ENCODE assay signal across 9 cellular contexts in genomic region chr18:47901624-47902362, GRCh38. TPM values are rescaled to one million over a fixed set of nuclear protein-coding genes. Genes with fewer than 3 reads are reported as not detected.
DNase-seq lines count a peak whose midpoint lies in the region; ATAC-seq, FAIRE-seq and TF ChIP-seq lines count a peak whose summit lies in the region.
"Had no signal": no experiment of that assay in that cellular context is flagged by ENCODE, and none has a peak within 500 bp of the region (broad histone marks: within the 10 kb centered on the region; RNA-seq: fewer than 3 reads in every experiment).

No MANE protein-coding gene starts in this region.

- H3K27ac Mint-ChIP-seq in progenitor cell of endocrine pancreas: no peak overlapping the region
- H3K27ac Mint-ChIP-seq: brain had no signal

- TF ChIP-seq POLR2A in GM12891 (IDR thresholded peaks at IDR 0.05; ENCODE audit: low read depth, low read length): no peak

- no peaks in the 10 kb centered on the region for H3K27me3 Mint-ChIP-seq in progenitor cell of endocrine pancreas
- H3K27me3 Mint-ChIP-seq: brain had no signal

- no peak for TF ChIP-seq CTCF in progenitor cell of endocrine pancreas (IDR thresholded peaks at IDR 0.05; ENCODE audit: unreplicated experiment)

- H3K9me3 Mint-ChIP-seq in progenitor cell of endocrine pancreas (ENCODE audit: low read depth): peaks cover 38% of the 10 kb centered on the region

- intact Hi-C loops in posterior cingulate gyrus (cut with DNase I): no loop called here

- no peak overlapping the region for H3K4me3 Mint-ChIP-seq in progenitor cell of endocrine pancreas (ENCODE audit: low read depth)
- H3K4me3 Mint-ChIP-seq: brain had no signal

- H3K4me1 Mint-ChIP-seq in progenitor cell of endocrine pancreas (ENCODE audit: low read depth): peaks cover 20% of the 10 kb centered on the region

- no peak overlapping the region; the same call in 1 of the 2 replicates for H3K4me3 ChIP-seq in Jurkat, Clone E6-1 (ENCODE audit: low read length)

- peaks cover 32% of the 10 kb centered on the region for H3K36me3 Mint-ChIP-seq in progenitor cell of endocrine pancreas (ENCODE audit: insufficient read depth)

- DNase-seq in GM12891 (ENCODE audit: insufficient read length, low spot score) (no peak), progenitor cell of endocrine pancreas (ENCODE audit: low spot score, unreplicated experiment) (no peak), posterior cingulate gyrus (no peak), OCI-M2 (lab: John Stamatoyannopoulos, UW; ENCODE audit: unreplicated experiment) (no peak)
- DNase-seq in Jurkat, Clone E6-1 (ENCODE audit: low read depth, low spot score): peak; percentile 89
- no peak for DNase-seq in stimulated activated CD4-positive, alpha-beta T cell treated with anti-CD3 and anti-CD28 coated beads, Interleukin-15, amount 100 ng/mL, for 24 hours

- FAIRE-seq in GM12891 (lab: Jason Lieb, UNC): no peak

- ATAC-seq in GM21529 (IDR thresholded peaks at IDR 0.05; ENCODE audit: unreplicated experiment) (peak; percentile 98), esophagus mucosa (peak; percentile 54)

TF ChIP-seq in GM12891, 5 proteins besides CTCF, POLR2A, EP300 and RAD21:
- no peak for TF ChIP-seq POU2F2 (IDR thresholded peaks at IDR 0.05; ENCODE audit: low read depth, low read length)
- TF ChIP-seq PAX5 (IDR thresholded peaks at IDR 0.05; ENCODE audit: insufficient read depth, low read length, severe bottlenecking): no peak
- TF ChIP-seq TAF1 (IDR thresholded peaks at IDR 0.05; ENCODE audit: low read depth, low read length): no peak
- TF ChIP-seq SPI1 (IDR thresholded peaks at IDR 0.05; ENCODE audit: low read depth, low read length): peak; percentile 96

RNA-seq across cellular contexts. Expression of gene SMAD2, which starts 28.7 kb away (rescaled TPM):
- 60.6 TPM for polyA plus RNA-seq in GM12891 (2012; ENCODE audit: low read depth, missing spikeins)
- 100 TPM for polyA plus RNA-seq in Jurkat, Clone E6-1 (2012; ENCODE audit: insufficient read depth, insufficient read length)
- total RNA-seq in esophagus mucosa (87.2 TPM), progenitor cell of endocrine pancreas (140 and 145 TPM in 2 replicates)
